Comparison of ENCODE assay signal across 1 cellular context in genomic region chr18:7370375-7370774, GRCh38.
TF ChIP-seq lines count a peak whose summit lies in the region.

No MANE protein-coding gene starts in this region.

TF ChIP-seq in GM23338, 12 proteins besides CTCF, POLR2A, EP300 and RAD21 (continued from another document):
- TF ChIP-seq ZNF462 (CRISPR knock-in tag; IDR thresholded peaks at IDR 0.05), result no peak
- TF ChIP-seq REST (IDR thresholded peaks at IDR 0.05; ENCODE audit: unreplicated experiment), result no peak
- TF ChIP-seq ETS1 (IDR thresholded peaks at IDR 0.05), result no peak
- TF ChIP-seq EZH2phosphoT487 (IDR thresholded peaks at IDR 0.05; ENCODE audit: unreplicated experiment), result no peak
- no peak for TF ChIP-seq JUNB (IDR thresholded peaks at IDR 0.05; ENCODE audit: unreplicated experiment)
- no peak for TF ChIP-seq EZH2 (IDR thresholded peaks at IDR 0.05; ENCODE audit: low read depth, unreplicated experiment)
- no peak for TF ChIP-seq ZNF331 (CRISPR knock-in tag; IDR thresholded peaks at IDR 0.05; ENCODE audit: low read depth)
